ENCODE assay signal across 21 cellular contexts in the genomic region with DNA sequence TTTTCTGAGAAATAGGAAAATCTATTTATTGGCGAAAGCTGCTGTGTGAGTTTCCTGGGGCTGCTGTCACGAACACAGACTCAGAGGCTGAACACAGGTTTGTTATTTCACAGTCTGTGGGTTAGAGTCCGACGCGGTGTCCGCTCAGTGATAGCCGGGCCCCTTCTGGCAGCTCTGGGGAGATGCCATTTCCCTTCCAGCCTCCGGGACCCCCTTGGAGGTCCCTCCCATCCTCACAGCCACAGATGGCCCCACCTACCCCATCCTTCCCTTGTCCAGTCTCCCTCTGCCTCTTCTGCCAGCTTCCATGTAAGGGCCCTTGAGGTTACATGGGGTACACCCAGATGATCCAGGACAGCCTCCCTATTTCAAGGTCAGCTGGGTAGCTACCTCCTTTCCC.
"Had no signal": no experiment of that assay in that cellular context is flagged by ENCODE, and none has a peak within 500 bp of the region (broad histone marks: within the 10 kb centered on the region; RNA-seq: fewer than 3 reads in every experiment).

No MANE protein-coding gene starts in this region.

- H3K4me3 ChIP-seq: body of pancreas, mucosa of descending colon, psoas muscle, thoracic aorta, uterus had no signal

- H3K36me3 ChIP-seq: thoracic aorta, uterus had no signal

- ATAC-seq: activated CD8-positive, alpha-beta T cell treated with anti-CD3 and anti-CD28 coated beads for 36 hours; activated naive CD4-positive, alpha-beta T cell treated with anti-CD3 and anti-CD28 coated beads, Interleukin-2, amount 50 U/mL, for 72 hours; body of pancreas; left colon; mucosa of descending colon; naive thymus-derived CD8-positive, alpha-beta T cell; psoas muscle had no signal

- H3K4me1 ChIP-seq: psoas muscle, uterus had no signal

- H3K36me3 Mint-ChIP-seq: activated naive CD4-positive, alpha-beta T cell treated with anti-CD3 and anti-CD28 coated beads, Interleukin-2, amount 50 U/mL, for 72 hours; naive thymus-derived CD8-positive, alpha-beta T cell had no signal

- H3K9me3 Mint-ChIP-seq: activated CD8-positive, alpha-beta T cell treated with anti-CD3 and anti-CD28 coated beads for 36 hours; activated naive CD4-positive, alpha-beta T cell treated with anti-CD3 and anti-CD28 coated beads, Interleukin-2, amount 50 U/mL, for 72 hours; activated T-helper 2 cell treated with anti-CD3 and anti-CD28 coated beads, Interferon-gamma antibody, Interleukin-2, Interleukin-4, amounts not matched to agents 10 μg/mL and 5 μg/mL and 100 μg/mL, durations not matched to agents 14 hours and 24 hours and 36 hours; central memory CD8-positive, alpha-beta T cell; naive thymus-derived CD8-positive, alpha-beta T cell; stimulated activated naive CD8-positive, alpha-beta T cell treated with anti-CD3 and anti-CD28 coated beads, Interleukin-15, Interleukin-2, amounts not matched to agents 100 ng/mL and 50 ng/mL, for 24 hours; T-helper 2 cell treated with Interferon-gamma antibody and Interleukin-4, amounts not matched to agents 5 μg/mL and 100 μg/mL, for 36 hours had no signal

- H3K27ac ChIP-seq: body of pancreas, psoas muscle, thoracic aorta, uterus had no signal

- H3K27ac Mint-ChIP-seq: activated CD8-positive, alpha-beta T cell treated with anti-CD3 and anti-CD28 coated beads for 36 hours; activated naive CD4-positive, alpha-beta T cell treated with anti-CD3 and anti-CD28 coated beads, Interleukin-2, amount 50 U/mL, for 72 hours; activated T-helper 2 cell treated with anti-CD3 and anti-CD28 coated beads, Interferon-gamma antibody, Interleukin-2, Interleukin-4, amounts not matched to agents 10 μg/mL and 5 μg/mL and 100 μg/mL, durations not matched to agents 14 hours and 24 hours and 36 hours; stimulated activated naive CD8-positive, alpha-beta T cell treated with anti-CD3 and anti-CD28 coated beads, Interleukin-15, Interleukin-2, amounts not matched to agents 100 ng/mL and 50 ng/mL, for 24 hours; T-helper 2 cell treated with Interferon-gamma antibody and Interleukin-4, amounts not matched to agents 5 μg/mL and 100 μg/mL, for 36 hours had no signal

- DNase-seq: activated CD4-positive, alpha-beta T cell treated with anti-CD3 and anti-CD28 coated beads for 1 hour; activated CD8-positive, alpha-beta T cell treated with anti-CD3 and anti-CD28 coated beads for 36 hours; activated T-cell treated with anti-CD3 and anti-CD28 coated beads for 4 hours; amniotic stem cell; body of pancreas; dermis blood vessel endothelial cell; hippocampal formation; left colon; mucosa of descending colon; naive thymus-derived CD8-positive, alpha-beta T cell; occipital lobe; psoas muscle; stimulated activated CD4-positive, alpha-beta T cell treated with anti-CD3 and anti-CD28 coated beads, Interleukin-4, amount 100 ng/mL, for 1 hour; SW 1271; uterus had no signal

- H3K4me3 Mint-ChIP-seq: activated CD8-positive, alpha-beta T cell treated with anti-CD3 and anti-CD28 coated beads for 36 hours; central memory CD8-positive, alpha-beta T cell; stimulated activated naive CD8-positive, alpha-beta T cell treated with anti-CD3 and anti-CD28 coated beads, Interleukin-15, Interleukin-2, amounts not matched to agents 100 ng/mL and 50 ng/mL, for 24 hours; T-helper 2 cell treated with Interferon-gamma antibody and Interleukin-4, amounts not matched to agents 5 μg/mL and 100 μg/mL, for 36 hours had no signal

- H3K9me3 ChIP-seq: body of pancreas, mucosa of descending colon, psoas muscle, thoracic aorta, uterus had no signal

- H3K27me3 ChIP-seq: body of pancreas, uterus had no signal
